23 cellular contexts compared by ENCODE assay signal in the genomic region with DNA sequence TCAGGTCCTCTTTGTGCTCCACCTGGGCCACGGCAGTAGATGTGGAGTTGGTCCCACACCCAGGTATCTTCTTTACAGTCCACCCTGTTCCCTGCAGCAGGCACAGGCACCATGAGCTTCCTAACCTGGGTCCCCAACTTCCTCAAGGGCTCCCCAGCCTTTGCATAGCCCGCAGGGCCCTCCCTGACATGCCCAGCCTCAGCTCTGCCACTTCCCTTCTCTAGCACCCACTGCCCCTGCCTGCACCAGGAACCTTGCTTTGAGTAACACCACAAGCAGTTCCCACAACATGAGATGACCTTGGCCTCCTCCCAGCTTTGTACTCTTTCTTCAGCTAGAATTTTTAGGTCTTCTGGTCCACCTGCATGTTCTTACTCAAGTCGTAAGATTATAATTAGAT.
DNase-seq lines count a peak whose midpoint lies in the region; ATAC-seq and TF ChIP-seq lines count a peak whose summit lies in the region.
"Had no signal": no experiment of that assay in that cellular context is flagged by ENCODE, and none has a peak within 500 bp of the region (broad histone marks: within the 10 kb centered on the region; RNA-seq: fewer than 3 reads in every experiment).

No MANE protein-coding gene starts in this region.

- H3K4me1 Mint-ChIP-seq in stimulated activated effector memory CD8-positive, alpha-beta T cell treated with anti-CD3 and anti-CD28 coated beads, Interleukin-12 subunit alpha, Interleukin-12 subunit beta, amount 100 ng/mL, for 72 hours, result peaks cover 6% of the 10 kb centered on the region
- no peaks in the 10 kb centered on the region for H3K4me1 Mint-ChIP-seq in glutamatergic neuron (ENCODE audit: low read depth, unreplicated experiment)

- H3K27me3 Mint-ChIP-seq in glutamatergic neuron (ENCODE audit: unreplicated experiment), result no peaks in the 10 kb centered on the region
- H3K27me3 Mint-ChIP-seq: activated naive CD4-positive, alpha-beta T cell treated with anti-CD3 and anti-CD28 coated beads, Interleukin-2, amount 50 U/mL, for 24 hours had no signal

- intact Hi-C loops in left ventricle myocardium superior (cut with micrococcal nuclease), result no loop called here

- no peak for TF ChIP-seq CTCF in glutamatergic neuron (IDR thresholded peaks at IDR 0.05; ENCODE audit: partially characterized antibody, unreplicated experiment)

- DNase-seq in SIG-M5 treated with dmso at 0.1 percent for 504 hours (lab: John Stamatoyannopoulos, UW; ENCODE audit: unreplicated experiment) (peak; percentile 4), SIG-M5 (lab: John Stamatoyannopoulos, UW) (no peak), SKM-1 (lab: John Stamatoyannopoulos, UW; ENCODE audit: unreplicated experiment) (peak; percentile 61), left ventricle myocardium superior (peak; percentile 52), glutamatergic neuron (no peak), HT-29 (ENCODE audit: low spot score) (no peak), NCI-H2196 (lab: John Stamatoyannopoulos, UW; ENCODE audit: unreplicated experiment) (no peak)
- no peak for DNase-seq in stimulated activated effector memory CD8-positive, alpha-beta T cell treated with anti-CD3 and anti-CD28 coated beads, Interleukin-12 subunit alpha, Interleukin-12 subunit beta, amount 100 ng/mL, for 72 hours (ENCODE audit: low spot score in 2 of 2)
- DNase-seq: activated CD4-positive, alpha-beta T cell treated with anti-CD3 and anti-CD28 coated beads for 1 hour; Calu3; dermis blood vessel endothelial cell; HCEC 1CT; left cardiac atrium; NCI-H1048; NCI-H1930; NCI-H226; NCI-H774; PC-3; stimulated activated naive CD8-positive, alpha-beta T cell treated with anti-CD3 and anti-CD28 coated beads, Interleukin-15, Interleukin-2, amounts not matched to agents 100 U/mL and 50 U/mL, for 24 hours; trophoblast cell had no signal

- H3K9me3 Mint-ChIP-seq in stimulated activated effector memory CD8-positive, alpha-beta T cell treated with anti-CD3 and anti-CD28 coated beads, Interleukin-12 subunit alpha, Interleukin-12 subunit beta, amount 100 ng/mL, for 72 hours, result peaks cover 2% of the 10 kb centered on the region
- H3K9me3 Mint-ChIP-seq in glutamatergic neuron (ENCODE audit: unreplicated experiment), result no peaks in the 10 kb centered on the region
- H3K9me3 Mint-ChIP-seq: activated naive CD4-positive, alpha-beta T cell treated with anti-CD3 and anti-CD28 coated beads, Interleukin-2, amount 50 U/mL, for 24 hours; neural progenitor cell had no signal

- no peaks in the 10 kb centered on the region for H3K36me3 Mint-ChIP-seq in stimulated activated effector memory CD8-positive, alpha-beta T cell treated with anti-CD3 and anti-CD28 coated beads, Interleukin-12 subunit alpha, Interleukin-12 subunit beta, amount 100 ng/mL, for 72 hours
- H3K36me3 Mint-ChIP-seq in glutamatergic neuron (ENCODE audit: unreplicated experiment), result no peaks in the 10 kb centered on the region
- H3K36me3 Mint-ChIP-seq: activated naive CD4-positive, alpha-beta T cell treated with anti-CD3 and anti-CD28 coated beads, Interleukin-2, amount 50 U/mL, for 24 hours; neural progenitor cell had no signal

- no peak overlapping the region for H3K27ac Mint-ChIP-seq in stimulated activated effector memory CD8-positive, alpha-beta T cell treated with anti-CD3 and anti-CD28 coated beads, Interleukin-12 subunit alpha, Interleukin-12 subunit beta, amount 100 ng/mL, for 72 hours
- no peak overlapping the region for H3K27ac Mint-ChIP-seq in glutamatergic neuron (ENCODE audit: unreplicated experiment)
- H3K27ac Mint-ChIP-seq: activated naive CD4-positive, alpha-beta T cell treated with anti-CD3 and anti-CD28 coated beads, Interleukin-2, amount 50 U/mL, for 24 hours; neural progenitor cell; T-helper 2 cell treated with Interferon-gamma antibody and Interleukin-4, amounts not matched to agents 5 μg/mL and 100 μg/mL, for 36 hours had no signal

- H3K4me3 Mint-ChIP-seq in stimulated activated effector memory CD8-positive, alpha-beta T cell treated with anti-CD3 and anti-CD28 coated beads, Interleukin-12 subunit alpha, Interleukin-12 subunit beta, amount 100 ng/mL, for 72 hours, result no peak overlapping the region
- no peak overlapping the region for H3K4me3 Mint-ChIP-seq in glutamatergic neuron (ENCODE audit: unreplicated experiment)
- H3K4me3 Mint-ChIP-seq: activated naive CD4-positive, alpha-beta T cell treated with anti-CD3 and anti-CD28 coated beads, Interleukin-2, amount 50 U/mL, for 24 hours; neural progenitor cell; T-helper 2 cell treated with Interferon-gamma antibody and Interleukin-4, amounts not matched to agents 5 μg/mL and 100 μg/mL, for 36 hours had no signal

- ATAC-seq in left ventricle myocardium superior, result peak; percentile 58
- ATAC-seq in stimulated activated effector memory CD8-positive, alpha-beta T cell treated with anti-CD3 and anti-CD28 coated beads, Interleukin-12 subunit alpha, Interleukin-12 subunit beta, amount 100 ng/mL, for 72 hours, result peak; percentile 37
- ATAC-seq: PC-3 had no signal

Comparison
In these comparisons a context has a peak if more than half of its experiments do, and no peak if none do; other contexts are left out.
1. DNase-seq: peak in SIG-M5 treated with dmso at 0.1 percent for 504 hours (single experiment), SKM-1 (single experiment) and left ventricle myocardium superior (single experiment); none in SIG-M5 (single experiment), stimulated activated effector memory CD8-positive, alpha-beta T cell treated with anti-CD3 and anti-CD28 coated beads, Interleukin-12 subunit alpha, Interleukin-12 subunit beta, amount 100 ng/mL, for 72 hours (0 of 2), glutamatergic neuron (single experiment), HT-29 (single experiment) and NCI-H2196 (single experiment).